ENCODE assay signal across 1 cellular context in the genomic region with DNA sequence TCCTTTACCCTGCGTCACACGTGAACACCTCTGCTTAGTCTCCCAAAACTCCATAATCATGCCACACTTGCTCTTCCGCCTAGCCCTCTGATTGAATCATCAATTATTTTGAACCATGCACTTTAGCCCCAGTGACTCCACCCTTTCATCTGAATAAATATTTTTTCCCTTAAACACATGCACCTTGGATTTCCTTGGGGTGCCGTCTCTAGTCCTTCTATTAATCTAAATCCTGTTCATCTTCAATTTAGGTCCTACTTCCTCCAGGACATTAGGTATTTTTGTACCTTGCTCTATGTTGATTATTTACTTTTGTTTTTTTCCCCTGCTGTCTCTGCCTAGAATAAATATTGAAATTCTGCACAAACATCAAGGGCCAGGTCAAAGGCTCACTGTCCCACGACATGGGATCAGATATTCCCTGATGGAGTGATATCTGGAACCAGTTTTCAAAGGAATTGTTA.
A peak's percentile ranks its signal among the peaks of the same experiment; 100 is the strongest.
TF ChIP-seq lines count a peak whose summit lies in the region.

No MANE protein-coding gene starts in this region.

TF ChIP-seq in HepG2, 621 proteins besides CTCF, POLR2A, EP300 and RAD21 (continued from another document and continues in another):
- TF ChIP-seq KLF16 (CRISPR knock-in tag; IDR thresholded peaks at IDR 0.05) (peak in 1 of 2 experiments; percentile 21; a peak in 1 of 4 replicates), ZNF260 (CRISPR knock-in tag; IDR thresholded peaks at IDR 0.05; ENCODE audit: borderline replicate concordance, low read depth) (no peak), AHR (CRISPR knock-in tag; IDR thresholded peaks at IDR 0.05) (no peak), ZNF232 (CRISPR knock-in tag; IDR thresholded peaks at IDR 0.05; ENCODE audit: borderline replicate concordance) (no peak), RNF2 (conservative IDR thresholded peaks at IDR 0.05; ENCODE audit: low read depth) (no peak), ZNF451 (CRISPR knock-in tag; IDR thresholded peaks at IDR 0.05) (no peak), ELF1 (CRISPR knock-in tag; IDR thresholded peaks at IDR 0.05) (peak; percentile 52; the same call in 1 of the 2 replicates), RBM22 (optimal IDR thresholded peaks at IDR 0.05; ENCODE audit: low read length) (no peak), TEAD3 (CRISPR knock-in tag; optimal IDR thresholded peaks at IDR 0.05; ENCODE audit: borderline replicate concordance) (peak; percentile 8), ZNF530 (CRISPR knock-in tag; IDR thresholded peaks at IDR 0.05; ENCODE audit: low read depth) (no peak), JUND (CRISPR knock-in tag; IDR thresholded peaks at IDR 0.05) (no peak), SOX6 (IDR thresholded peaks at IDR 0.05) (no peak), SOX6 (CRISPR knock-in tag; IDR thresholded peaks at IDR 0.05) (peak; percentile 84), ZNF468 (CRISPR knock-in tag; IDR thresholded peaks at IDR 0.05) (no peak), NCOA5 (CRISPR knock-in tag; IDR thresholded peaks at IDR 0.05) (no peak), MTF2 (CRISPR knock-in tag; IDR thresholded peaks at IDR 0.05; ENCODE audit: borderline replicate concordance) (no peak), NR3C1 (CRISPR knock-in tag; IDR thresholded peaks at IDR 0.05) (no peak), HES4 (CRISPR knock-in tag; IDR thresholded peaks at IDR 0.05; ENCODE audit: borderline replicate concordance) (no peak), MBNL3 (CRISPR knock-in tag; conservative IDR thresholded peaks at IDR 0.05) (no peak), ZKSCAN8 (CRISPR knock-in tag; IDR thresholded peaks at IDR 0.05; ENCODE audit: borderline replicate concordance) (0 out of 2 replicates have a peak, but pooled peaks have one; percentile 29), FOXK2 (IDR thresholded peaks at IDR 0.05) (peak; percentile 54; the same call in 1 of the 2 replicates), ZNF10 (CRISPR knock-in tag; IDR thresholded peaks at IDR 0.05; ENCODE audit: borderline replicate concordance, low read depth) (no peak), HNRNPLL (IDR thresholded peaks at IDR 0.05; ENCODE audit: low read depth, low read length, poor library complexity, severe bottlenecking) (no peak), ZNF619 (CRISPR knock-in tag; IDR thresholded peaks at IDR 0.05) (no peak), ZNF207 (IDR thresholded peaks at IDR 0.05; ENCODE audit: borderline replicate concordance) (no peak), CAMTA2 (CRISPR knock-in tag; IDR thresholded peaks at IDR 0.05; ENCODE audit: borderline replicate concordance) (no peak), EEA1 (CRISPR knock-in tag; IDR thresholded peaks at IDR 0.05; ENCODE audit: borderline replicate concordance) (no peak), KDM6A (CRISPR knock-in tag; IDR thresholded peaks at IDR 0.05; ENCODE audit: low read depth) (peak; percentile 92), ZNF557 (CRISPR knock-in tag; IDR thresholded peaks at IDR 0.05) (no peak), ZNF205 (CRISPR knock-in tag; IDR thresholded peaks at IDR 0.05) (no peak), CBFB (CRISPR knock-in tag; IDR thresholded peaks at IDR 0.05) (no peak), ZNF138 (CRISPR knock-in tag; IDR thresholded peaks at IDR 0.05; ENCODE audit: low read depth) (no peak), SPEN (CRISPR knock-in tag; IDR thresholded peaks at IDR 0.05; ENCODE audit: low read depth) (peak; percentile 30; the same call in 1 of the 2 replicates), MIER3 (CRISPR knock-in tag; IDR thresholded peaks at IDR 0.05; ENCODE audit: borderline replicate concordance) (no peak), YEATS4 (CRISPR knock-in tag; IDR thresholded peaks at IDR 0.05; ENCODE audit: borderline replicate concordance) (no peak)
- TF ChIP-seq, protein P1, sequence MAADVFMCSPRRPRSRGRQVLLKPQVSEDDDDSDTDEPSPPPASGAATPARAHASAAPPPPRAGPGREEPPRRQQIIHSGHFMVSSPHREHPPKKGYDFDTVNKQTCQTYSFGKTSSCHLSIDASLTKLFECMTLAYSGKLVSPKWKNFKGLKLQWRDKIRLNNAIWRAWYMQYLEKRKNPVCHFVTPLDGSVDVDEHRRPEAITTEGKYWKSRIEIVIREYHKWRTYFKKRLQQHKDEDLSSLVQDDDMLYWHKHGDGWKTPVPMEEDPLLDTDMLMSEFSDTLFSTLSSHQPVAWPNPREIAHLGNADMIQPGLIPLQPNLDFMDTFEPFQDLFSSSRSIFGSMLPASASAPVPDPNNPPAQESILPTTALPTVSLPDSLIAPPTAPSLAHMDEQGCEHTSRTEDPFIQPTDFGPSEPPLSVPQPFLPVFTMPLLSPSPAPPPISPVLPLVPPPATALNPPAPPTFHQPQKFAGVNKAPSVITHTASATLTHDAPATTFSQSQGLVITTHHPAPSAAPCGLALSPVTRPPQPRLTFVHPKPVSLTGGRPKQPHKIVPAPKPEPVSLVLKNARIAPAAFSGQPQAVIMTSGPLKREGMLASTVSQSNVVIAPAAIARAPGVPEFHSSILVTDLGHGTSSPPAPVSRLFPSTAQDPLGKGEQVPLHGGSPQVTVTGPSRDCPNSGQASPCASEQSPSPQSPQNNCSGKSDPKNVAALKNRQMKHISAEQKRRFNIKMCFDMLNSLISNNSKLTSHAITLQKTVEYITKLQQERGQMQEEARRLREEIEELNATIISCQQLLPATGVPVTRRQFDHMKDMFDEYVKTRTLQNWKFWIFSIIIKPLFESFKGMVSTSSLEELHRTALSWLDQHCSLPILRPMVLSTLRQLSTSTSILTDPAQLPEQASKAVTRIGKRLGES (CRISPR knock-in tag; IDR thresholded peaks at IDR 0.05; ENCODE audit: borderline replicate concordance) = no peak
- TF ChIP-seq, protein P2, sequence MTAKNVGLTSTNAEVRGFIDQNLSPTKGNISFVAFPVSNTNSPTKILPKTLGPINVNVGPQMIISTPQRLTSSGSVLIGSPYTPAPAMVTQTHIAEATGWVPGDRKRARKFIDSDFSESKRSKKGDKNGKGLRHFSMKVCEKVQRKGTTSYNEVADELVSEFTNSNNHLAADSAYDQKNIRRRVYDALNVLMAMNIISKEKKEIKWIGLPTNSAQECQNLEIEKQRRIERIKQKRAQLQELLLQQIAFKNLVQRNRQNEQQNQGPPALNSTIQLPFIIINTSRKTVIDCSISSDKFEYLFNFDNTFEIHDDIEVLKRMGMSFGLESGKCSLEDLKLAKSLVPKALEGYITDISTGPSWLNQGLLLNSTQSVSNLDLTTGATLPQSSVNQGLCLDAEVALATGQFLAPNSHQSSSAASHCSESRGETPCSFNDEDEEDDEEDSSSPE (CRISPR knock-in tag; IDR thresholded peaks at IDR 0.05) = no peak
- TF ChIP-seq, protein P3, sequence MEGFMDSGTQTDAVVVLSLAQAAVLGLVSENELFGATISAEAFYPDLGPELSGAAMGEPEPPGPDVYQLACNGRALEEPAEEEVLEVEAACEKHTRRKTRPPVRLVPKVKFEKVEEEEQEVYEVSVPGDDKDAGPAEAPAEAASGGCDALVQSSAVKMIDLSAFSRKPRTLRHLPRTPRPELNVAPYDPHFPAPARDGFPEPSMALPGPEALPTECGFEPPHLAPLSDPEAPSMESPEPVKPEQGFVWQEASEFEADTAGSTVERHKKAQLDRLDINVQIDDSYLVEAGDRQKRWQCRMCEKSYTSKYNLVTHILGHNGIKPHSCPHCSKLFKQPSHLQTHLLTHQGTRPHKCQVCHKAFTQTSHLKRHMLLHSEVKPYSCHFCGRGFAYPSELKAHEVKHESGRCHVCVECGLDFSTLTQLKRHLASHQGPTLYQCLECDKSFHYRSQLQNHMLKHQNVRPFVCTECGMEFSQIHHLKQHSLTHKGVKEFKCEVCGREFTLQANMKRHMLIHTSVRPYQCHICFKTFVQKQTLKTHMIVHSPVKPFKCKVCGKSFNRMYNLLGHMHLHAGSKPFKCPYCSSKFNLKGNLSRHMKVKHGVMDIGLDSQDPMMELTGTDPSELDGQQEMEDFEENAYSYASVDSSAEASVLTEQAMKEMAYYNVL (CRISPR knock-in tag; IDR thresholded peaks at IDR 0.05; ENCODE audit: borderline replicate concordance) = peak; percentile 37; the same call in 1 of the 2 replicates
- TF ChIP-seq, protein P4, sequence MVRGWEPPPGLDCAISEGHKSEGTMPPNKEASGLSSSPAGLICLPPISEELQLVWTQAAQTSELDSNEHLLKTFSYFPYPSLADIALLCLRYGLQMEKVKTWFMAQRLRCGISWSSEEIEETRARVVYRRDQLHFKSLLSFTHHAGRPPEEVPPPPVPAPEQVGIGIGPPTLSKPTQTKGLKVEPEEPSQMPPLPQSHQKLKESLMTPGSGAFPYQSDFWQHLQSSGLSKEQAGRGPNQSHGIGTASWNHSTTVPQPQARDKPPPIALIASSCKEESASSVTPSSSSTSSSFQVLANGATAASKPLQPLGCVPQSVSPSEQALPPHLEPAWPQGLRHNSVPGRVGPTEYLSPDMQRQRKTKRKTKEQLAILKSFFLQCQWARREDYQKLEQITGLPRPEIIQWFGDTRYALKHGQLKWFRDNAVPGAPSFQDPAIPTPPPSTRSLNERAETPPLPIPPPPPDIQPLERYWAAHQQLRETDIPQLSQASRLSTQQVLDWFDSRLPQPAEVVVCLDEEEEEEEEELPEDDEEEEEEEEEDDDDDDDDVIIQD (CRISPR knock-in tag; IDR thresholded peaks at IDR 0.05; ENCODE audit: low read depth) = peak; percentile 75; the same call in 1 of the 2 replicates
- TF ChIP-seq, protein P5, sequence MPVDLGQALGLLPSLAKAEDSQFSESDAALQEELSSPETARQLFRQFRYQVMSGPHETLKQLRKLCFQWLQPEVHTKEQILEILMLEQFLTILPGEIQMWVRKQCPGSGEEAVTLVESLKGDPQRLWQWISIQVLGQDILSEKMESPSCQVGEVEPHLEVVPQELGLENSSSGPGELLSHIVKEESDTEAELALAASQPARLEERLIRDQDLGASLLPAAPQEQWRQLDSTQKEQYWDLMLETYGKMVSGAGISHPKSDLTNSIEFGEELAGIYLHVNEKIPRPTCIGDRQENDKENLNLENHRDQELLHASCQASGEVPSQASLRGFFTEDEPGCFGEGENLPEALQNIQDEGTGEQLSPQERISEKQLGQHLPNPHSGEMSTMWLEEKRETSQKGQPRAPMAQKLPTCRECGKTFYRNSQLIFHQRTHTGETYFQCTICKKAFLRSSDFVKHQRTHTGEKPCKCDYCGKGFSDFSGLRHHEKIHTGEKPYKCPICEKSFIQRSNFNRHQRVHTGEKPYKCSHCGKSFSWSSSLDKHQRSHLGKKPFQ (CRISPR knock-in tag; IDR thresholded peaks at IDR 0.05; ENCODE audit: insufficient replicate concordance) = no peak
- TF ChIP-seq, protein P6, sequence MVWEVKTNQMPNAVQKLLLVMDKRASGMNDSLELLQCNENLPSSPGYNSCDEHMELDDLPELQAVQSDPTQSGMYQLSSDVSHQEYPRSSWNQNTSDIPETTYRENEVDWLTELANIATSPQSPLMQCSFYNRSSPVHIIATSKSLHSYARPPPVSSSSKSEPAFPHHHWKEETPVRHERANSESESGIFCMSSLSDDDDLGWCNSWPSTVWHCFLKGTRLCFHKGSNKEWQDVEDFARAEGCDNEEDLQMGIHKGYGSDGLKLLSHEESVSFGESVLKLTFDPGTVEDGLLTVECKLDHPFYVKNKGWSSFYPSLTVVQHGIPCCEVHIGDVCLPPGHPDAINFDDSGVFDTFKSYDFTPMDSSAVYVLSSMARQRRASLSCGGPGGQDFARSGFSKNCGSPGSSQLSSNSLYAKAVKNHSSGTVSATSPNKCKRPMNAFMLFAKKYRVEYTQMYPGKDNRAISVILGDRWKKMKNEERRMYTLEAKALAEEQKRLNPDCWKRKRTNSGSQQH (CRISPR knock-in tag; IDR thresholded peaks at IDR 0.05; ENCODE audit: low read depth) = no peak
- TF ChIP-seq, protein P7, sequence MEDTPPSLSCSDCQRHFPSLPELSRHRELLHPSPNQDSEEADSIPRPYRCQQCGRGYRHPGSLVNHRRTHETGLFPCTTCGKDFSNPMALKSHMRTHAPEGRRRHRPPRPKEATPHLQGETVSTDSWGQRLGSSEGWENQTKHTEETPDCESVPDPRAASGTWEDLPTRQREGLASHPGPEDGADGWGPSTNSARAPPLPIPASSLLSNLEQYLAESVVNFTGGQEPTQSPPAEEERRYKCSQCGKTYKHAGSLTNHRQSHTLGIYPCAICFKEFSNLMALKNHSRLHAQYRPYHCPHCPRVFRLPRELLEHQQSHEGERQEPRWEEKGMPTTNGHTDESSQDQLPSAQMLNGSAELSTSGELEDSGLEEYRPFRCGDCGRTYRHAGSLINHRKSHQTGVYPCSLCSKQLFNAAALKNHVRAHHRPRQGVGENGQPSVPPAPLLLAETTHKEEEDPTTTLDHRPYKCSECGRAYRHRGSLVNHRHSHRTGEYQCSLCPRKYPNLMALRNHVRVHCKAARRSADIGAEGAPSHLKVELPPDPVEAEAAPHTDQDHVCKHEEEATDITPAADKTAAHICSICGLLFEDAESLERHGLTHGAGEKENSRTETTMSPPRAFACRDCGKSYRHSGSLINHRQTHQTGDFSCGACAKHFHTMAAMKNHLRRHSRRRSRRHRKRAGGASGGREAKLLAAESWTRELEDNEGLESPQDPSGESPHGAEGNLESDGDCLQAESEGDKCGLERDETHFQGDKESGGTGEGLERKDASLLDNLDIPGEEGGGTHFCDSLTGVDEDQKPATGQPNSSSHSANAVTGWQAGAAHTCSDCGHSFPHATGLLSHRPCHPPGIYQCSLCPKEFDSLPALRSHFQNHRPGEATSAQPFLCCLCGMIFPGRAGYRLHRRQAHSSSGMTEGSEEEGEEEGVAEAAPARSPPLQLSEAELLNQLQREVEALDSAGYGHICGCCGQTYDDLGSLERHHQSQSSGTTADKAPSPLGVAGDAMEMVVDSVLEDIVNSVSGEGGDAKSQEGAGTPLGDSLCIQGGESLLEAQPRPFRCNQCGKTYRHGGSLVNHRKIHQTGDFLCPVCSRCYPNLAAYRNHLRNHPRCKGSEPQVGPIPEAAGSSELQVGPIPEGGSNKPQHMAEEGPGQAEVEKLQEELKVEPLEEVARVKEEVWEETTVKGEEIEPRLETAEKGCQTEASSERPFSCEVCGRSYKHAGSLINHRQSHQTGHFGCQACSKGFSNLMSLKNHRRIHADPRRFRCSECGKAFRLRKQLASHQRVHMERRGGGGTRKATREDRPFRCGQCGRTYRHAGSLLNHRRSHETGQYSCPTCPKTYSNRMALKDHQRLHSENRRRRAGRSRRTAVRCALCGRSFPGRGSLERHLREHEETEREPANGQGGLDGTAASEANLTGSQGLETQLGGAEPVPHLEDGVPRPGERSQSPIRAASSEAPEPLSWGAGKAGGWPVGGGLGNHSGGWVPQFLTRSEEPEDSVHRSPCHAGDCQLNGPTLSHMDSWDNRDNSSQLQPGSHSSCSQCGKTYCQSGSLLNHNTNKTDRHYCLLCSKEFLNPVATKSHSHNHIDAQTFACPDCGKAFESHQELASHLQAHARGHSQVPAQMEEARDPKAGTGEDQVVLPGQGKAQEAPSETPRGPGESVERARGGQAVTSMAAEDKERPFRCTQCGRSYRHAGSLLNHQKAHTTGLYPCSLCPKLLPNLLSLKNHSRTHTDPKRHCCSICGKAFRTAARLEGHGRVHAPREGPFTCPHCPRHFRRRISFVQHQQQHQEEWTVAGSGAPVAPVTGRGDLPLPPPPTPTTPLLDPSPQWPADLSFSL (CRISPR knock-in tag; IDR thresholded peaks at IDR 0.05) = no peak
- TF ChIP-seq, protein P8, sequence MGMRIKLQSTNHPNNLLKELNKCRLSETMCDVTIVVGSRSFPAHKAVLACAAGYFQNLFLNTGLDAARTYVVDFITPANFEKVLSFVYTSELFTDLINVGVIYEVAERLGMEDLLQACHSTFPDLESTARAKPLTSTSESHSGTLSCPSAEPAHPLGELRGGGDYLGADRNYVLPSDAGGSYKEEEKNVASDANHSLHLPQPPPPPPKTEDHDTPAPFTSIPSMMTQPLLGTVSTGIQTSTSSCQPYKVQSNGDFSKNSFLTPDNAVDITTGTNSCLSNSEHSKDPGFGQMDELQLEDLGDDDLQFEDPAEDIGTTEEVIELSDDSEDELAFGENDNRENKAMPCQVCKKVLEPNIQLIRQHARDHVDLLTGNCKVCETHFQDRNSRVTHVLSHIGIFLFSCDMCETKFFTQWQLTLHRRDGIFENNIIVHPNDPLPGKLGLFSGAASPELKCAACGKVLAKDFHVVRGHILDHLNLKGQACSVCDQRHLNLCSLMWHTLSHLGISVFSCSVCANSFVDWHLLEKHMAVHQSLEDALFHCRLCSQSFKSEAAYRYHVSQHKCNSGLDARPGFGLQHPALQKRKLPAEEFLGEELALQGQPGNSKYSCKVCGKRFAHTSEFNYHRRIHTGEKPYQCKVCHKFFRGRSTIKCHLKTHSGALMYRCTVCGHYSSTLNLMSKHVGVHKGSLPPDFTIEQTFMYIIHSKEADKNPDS (CRISPR knock-in tag; IDR thresholded peaks at IDR 0.05) = no peak
